In the genomic region with DNA sequence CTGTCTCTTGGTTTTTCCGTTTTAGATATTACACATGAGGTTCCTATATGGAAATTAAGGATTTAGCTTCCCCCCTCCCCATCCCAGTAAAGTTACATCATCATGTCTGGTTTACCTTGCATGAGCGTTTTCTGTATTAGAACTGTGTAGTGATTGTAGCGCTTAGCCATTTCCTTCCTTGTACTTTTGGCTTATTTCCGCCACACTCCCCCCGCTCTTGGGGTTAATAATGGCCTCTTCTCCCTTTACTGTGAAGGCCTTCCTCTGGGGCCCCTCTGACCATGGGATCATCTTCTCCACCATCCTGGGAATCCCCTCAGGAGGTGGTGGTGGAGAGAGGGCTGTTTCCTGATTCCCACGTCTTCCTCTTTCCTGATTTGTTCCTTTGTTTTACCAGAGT, we compare ENCODE assay signal across 10 cellular contexts. TPM values are rescaled to one million over a fixed set of nuclear protein-coding genes. Genes with fewer than 3 reads are reported as not detected.
DNase-seq lines count a peak whose midpoint lies in the region; ATAC-seq and TF ChIP-seq lines count a peak whose summit lies in the region.
"Had no signal": no experiment of that assay in that cellular context is flagged by ENCODE, and none has a peak within 500 bp of the region (broad histone marks: within the 10 kb centered on the region; RNA-seq: fewer than 3 reads in every experiment).

No MANE protein-coding gene starts in this region.

- H3K27ac ChIP-seq in A673 (ENCODE audit: low read depth, low read length, poor library complexity, severe bottlenecking), result peak overlapping the region; percentile 53

- H3K36me3 ChIP-seq in A673 (ENCODE audit: insufficient read depth, low read length, poor library complexity, severe bottlenecking), result peaks cover 22% of the 10 kb centered on the region

- no peak for TF ChIP-seq CTCF in A673 (conservative IDR thresholded peaks at IDR 0.05; ENCODE audit: low read depth, low read length)

- H3K4me3 Mint-ChIP-seq in IgD-negative memory B cell, result peak overlapping the region; percentile 42 to 86 (median 72)
- H3K4me3 Mint-ChIP-seq in dendritic cell treated with granulocyte-macrophage colony-stimulating factor and Interleukin-4, amounts not matched to agents 40 ng/mL and 50 ng/mL, for 4 days, result no peak overlapping the region
- peak overlapping the region; percentile 51 for H3K4me3 Mint-ChIP-seq in natural killer cell treated with Interleukin-12 subunit alpha and Interleukin-12 subunit beta and Interleukin-15 and Interleukin-18, amount 100 ng/mL, for 72 hours

- CTCF ChIA-PET in A673 (lab: Charles Lee), result no interaction called here

- POLR2A ChIA-PET in A673 (lab: Charles Lee; ENCODE audit: low non-redundant PET), result no interaction called here

- DNase-seq in A673 (ENCODE audit: low spot score) (no peak), NCI-H1105 treated with DMSO at 0.1 percent for 48 hours (lab: John Stamatoyannopoulos, UW) (no peak)
- DNase-seq in natural killer cell treated with Interleukin-12 subunit alpha and Interleukin-12 subunit beta and Interleukin-15 and Interleukin-18, amount 100 ng/mL, for 72 hours (ENCODE audit: low spot score), result no peak
- DNase-seq in activated CD4-positive, alpha-beta T cell treated with anti-CD3 and anti-CD28 coated beads for 4 hours, result no peak
- DNase-seq: MG63, PC-3 had no signal

- peaks cover 5% of the 10 kb centered on the region for H3K36me3 Mint-ChIP-seq in IgD-negative memory B cell
- peaks cover 75% of the 10 kb centered on the region for H3K36me3 Mint-ChIP-seq in dendritic cell treated with granulocyte-macrophage colony-stimulating factor and Interleukin-4, amounts not matched to agents 40 ng/mL and 50 ng/mL, for 4 days (ENCODE audit: low read depth)
- H3K36me3 Mint-ChIP-seq in natural killer cell treated with Interleukin-12 subunit alpha and Interleukin-12 subunit beta and Interleukin-15 and Interleukin-18, amount 100 ng/mL, for 72 hours, result peaks cover 6% of the 10 kb centered on the region

- no TSS peak for BruUV-seq in A673 (replicated peaks; lab: Mats Ljungman, UMichigan)

- no peak overlapping the region for H3K4me3 ChIP-seq in A673 (ENCODE audit: low read depth, low read length, poor library complexity, severe bottlenecking)
- H3K4me3 ChIP-seq: MG63 had no signal

- no peaks in the 10 kb centered on the region for H3K27me3 Mint-ChIP-seq in IgD-negative memory B cell
- H3K27me3 Mint-ChIP-seq in dendritic cell treated with granulocyte-macrophage colony-stimulating factor and Interleukin-4, amounts not matched to agents 40 ng/mL and 50 ng/mL, for 4 days, result no peaks in the 10 kb centered on the region
- H3K27me3 Mint-ChIP-seq in natural killer cell treated with Interleukin-12 subunit alpha and Interleukin-12 subunit beta and Interleukin-15 and Interleukin-18, amount 100 ng/mL, for 72 hours, result no peaks in the 10 kb centered on the region

- no peaks in the 10 kb centered on the region for H3K27me3 ChIP-seq in A673 (replicated peaks; ENCODE audit: insufficient read depth, low read depth, low read length, poor library complexity)
- H3K27me3 ChIP-seq: MG63 had no signal

- intact Hi-C loops in A673 (cut with micrococcal nuclease; ENCODE audit: unreplicated experiment), result loop anchor here (5.0 kb wide), 2 partner anchors 56 to 121 kb away; no protein-coding TSS in a partner anchor
- intact Hi-C loops in dendritic cell treated with granulocyte-macrophage colony-stimulating factor and Interleukin-4, amounts not matched to agents 40 ng/mL and 50 ng/mL, for 4 days (cut with micrococcal nuclease), result loop anchor here (5.0 kb wide), 2 partner anchors 36 to 106 kb away; no protein-coding TSS in a partner anchor

- peak overlapping the region; percentile 12 to 91 (median 89) for H3K27ac Mint-ChIP-seq in IgD-negative memory B cell
- H3K27ac Mint-ChIP-seq in dendritic cell treated with granulocyte-macrophage colony-stimulating factor and Interleukin-4, amounts not matched to agents 40 ng/mL and 50 ng/mL, for 4 days, result peak overlapping the region; percentile 42
- H3K27ac Mint-ChIP-seq in natural killer cell treated with Interleukin-12 subunit alpha and Interleukin-12 subunit beta and Interleukin-15 and Interleukin-18, amount 100 ng/mL, for 72 hours, result peak overlapping the region; percentile 65 to 86

- H3K4me1 Mint-ChIP-seq in IgD-negative memory B cell, result peaks cover 30 to 33% (median 32%) of the 10 kb centered on the region in 3 donors
- peaks cover 55% of the 10 kb centered on the region for H3K4me1 Mint-ChIP-seq in dendritic cell treated with granulocyte-macrophage colony-stimulating factor and Interleukin-4, amounts not matched to agents 40 ng/mL and 50 ng/mL, for 4 days (ENCODE audit: low read depth)
- peaks cover 36 to 46% of the 10 kb centered on the region in 2 donors for H3K4me1 Mint-ChIP-seq in natural killer cell treated with Interleukin-12 subunit alpha and Interleukin-12 subunit beta and Interleukin-15 and Interleukin-18, amount 100 ng/mL, for 72 hours (ENCODE audit: low read depth in 2 of 2)

- H3K4me1 ChIP-seq in A673 (ENCODE audit: insufficient read depth, low read length, poor library complexity, severe bottlenecking), result peaks cover 22% of the 10 kb centered on the region

- no peaks in the 10 kb centered on the region for H3K9me3 ChIP-seq in A673 (ENCODE audit: low read depth, low read length, poor library complexity, severe bottlenecking)
- H3K9me3 ChIP-seq: MG63 had no signal

- H3K9me3 Mint-ChIP-seq in IgD-negative memory B cell, result no peaks in the 10 kb centered on the region
- H3K9me3 Mint-ChIP-seq in dendritic cell treated with granulocyte-macrophage colony-stimulating factor and Interleukin-4, amounts not matched to agents 40 ng/mL and 50 ng/mL, for 4 days, result no peaks in the 10 kb centered on the region
- no peaks in the 10 kb centered on the region for H3K9me3 Mint-ChIP-seq in natural killer cell treated with Interleukin-12 subunit alpha and Interleukin-12 subunit beta and Interleukin-15 and Interleukin-18, amount 100 ng/mL, for 72 hours

- ATAC-seq in natural killer cell treated with Interleukin-12 subunit alpha and Interleukin-12 subunit beta and Interleukin-15 and Interleukin-18, amount 100 ng/mL, for 72 hours, result no peak
- no peak for ATAC-seq in GM19328 (IDR thresholded peaks at IDR 0.05; ENCODE audit: unreplicated experiment)
- no peak for ATAC-seq in GM18517 (IDR thresholded peaks at IDR 0.05; ENCODE audit: unreplicated experiment)
- ATAC-seq: PC-3 had no signal

RNA-seq across cellular contexts. Expression of a gene that starts 27.2 kb away (rescaled TPM):
- 31.9 and 35.6 TPM in 2 replicates for total RNA-seq in A673 (2021)
- polyA plus RNA-seq in IgD-negative memory B cell, result 37.7 TPM
- 10 to 100 TPM; 87.3 to 99.4 TPM for total RNA-seq in natural killer cell treated with Interleukin-12 subunit alpha and Interleukin-12 subunit beta and Interleukin-15 and Interleukin-18, amount 100 ng/mL, for 72 hours
